In genomic region chr6:108455688-108456087, GRCh38 we compare ENCODE assay signal across 21 cellular contexts.
"Had no signal": no experiment of that assay in that cellular context is flagged by ENCODE, and none has a peak within 500 bp of the region (broad histone marks: within the 10 kb centered on the region; RNA-seq: fewer than 3 reads in every experiment).

No MANE protein-coding gene starts in this region.

- H3K4me3 ChIP-seq: SJSA1 had no signal

- H3K27ac ChIP-seq: SJSA1 had no signal

- DNase-seq: KBM-7, MV-4-11, NCI-H1048, NCI-H1105, NCI-H1417, NCI-H1436 treated with DMSO at 0.1 percent for 48 hours, NCI-H1694 treated with DMSO at 0.1 percent for 48 hours, NCI-H2029, NCI-H2081 treated with DMSO at 0.1 percent for 48 hours, NCI-H2171, NCI-H226, NCI-H446, NCI-H510A, NCI-H524 treated with DMSO at 0.1 percent for 48 hours, NCI-H69, NCI-H774, Right ventricle myocardium superior, RPMI8226, SIG-M5, SK-N-SH had no signal

- H3K36me3 ChIP-seq: SJSA1 had no signal

- H3K4me1 ChIP-seq: SJSA1 had no signal

- H3K9ac ChIP-seq: SK-N-SH had no signal

- H3K9me3 ChIP-seq: SJSA1, SK-N-SH had no signal
